ENCODE assay signal across 9 cellular contexts in the genomic region with DNA sequence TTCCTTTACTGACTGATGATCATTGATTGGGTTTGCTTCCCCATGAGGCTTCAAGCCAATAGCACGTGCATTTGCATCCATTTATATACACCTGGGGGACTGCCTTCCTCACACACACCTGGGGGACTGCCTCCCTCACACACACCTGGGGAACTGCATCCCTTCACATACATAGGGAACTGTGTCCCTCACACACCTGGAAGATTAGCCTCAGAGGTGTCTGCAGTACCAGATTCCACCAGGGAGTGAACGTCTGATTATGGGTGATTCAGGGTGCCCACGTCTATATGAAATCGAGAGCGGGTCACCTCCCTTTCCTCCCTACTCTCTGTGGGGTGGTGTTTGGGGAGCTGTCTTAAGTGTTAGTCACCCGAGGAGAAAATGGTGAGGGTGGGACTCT. TPM values are rescaled to one million over a fixed set of nuclear protein-coding genes. Genes with fewer than 3 reads are reported as not detected.
A peak's percentile ranks its signal among the peaks of the same experiment; 100 is the strongest.
DNase-seq lines count a peak whose midpoint lies in the region; ATAC-seq and TF ChIP-seq lines count a peak whose summit lies in the region.
"Had no signal": no experiment of that assay in that cellular context is flagged by ENCODE, and none has a peak within 500 bp of the region (broad histone marks: within the 10 kb centered on the region; RNA-seq: fewer than 3 reads in every experiment).

No MANE protein-coding gene starts in this region.

- H2BK5ac ChIP-seq in neuronal stem cell (ENCODE audit: low read length) = no peak overlapping the region

- H3K79me1 ChIP-seq in neuronal stem cell (ENCODE audit: low read depth, low read length) = peaks cover 15% of the 10 kb centered on the region

- no peak overlapping the region for H4K91ac ChIP-seq in neuronal stem cell (ENCODE audit: low read depth, low read length, poor library complexity)

- H3K27me3 ChIP-seq in DND-41 (ENCODE audit: insufficient read depth, low read length, poor library complexity) = no peaks in the 10 kb centered on the region
- no peaks in the 10 kb centered on the region for H3K27me3 ChIP-seq in neuronal stem cell (ENCODE audit: control insufficient read depth in 3 of 3, insufficient read depth in 3 of 3, low read depth in 1 of 3, low read length in 3 of 3)

- H2AK5ac ChIP-seq in neuronal stem cell (ENCODE audit: low read depth, low read length) = peak overlapping the region; percentile 41

- TF ChIP-seq CTCF in DND-41 (IDR thresholded peaks at IDR 0.05; ENCODE audit: borderline replicate concordance, extremely low read depth, low read length, poor library complexity, severe bottlenecking) (peak; percentile 38), NB4 (IDR thresholded peaks at IDR 0.05; ENCODE audit: low read depth, low read length) (no peak), choroid plexus epithelial cell (conservative IDR thresholded peaks at IDR 0.05; ENCODE audit: low read depth, low read length) (peak; percentile 20)

- DNase-seq in DND-41 = peak; percentile 40
- DNase-seq in NB4 (ENCODE audit: low read depth) = peak; percentile 21
- no peak for DNase-seq in choroid plexus epithelial cell (ENCODE audit: low read depth)
- DNase-seq in neuronal stem cell (ENCODE audit: low spot score) = no peak
- DNase-seq in Ammon's horn (ENCODE audit: low spot score) = no peak
- DNase-seq in pons (ENCODE audit: low spot score) = no peak
- DNase-seq in AML-193 (lab: John Stamatoyannopoulos, UW) = no peak

- no peak for ATAC-seq in DND-41 (ENCODE audit: insufficient read depth, low read depth)
- ATAC-seq in GM19397 (IDR thresholded peaks at IDR 0.05; ENCODE audit: unreplicated experiment) = no peak

- H2AFZ ChIP-seq in DND-41 (ENCODE audit: low read depth, low read length) = no peak overlapping the region
- no peak overlapping the region for H2AFZ ChIP-seq in neuronal stem cell (ENCODE audit: low read length)
- H2AFZ ChIP-seq: parathyroid adenoma had no signal

- H3K4me1 ChIP-seq in DND-41 (ENCODE audit: insufficient read depth, low read length) (peaks cover 100% of the 10 kb centered on the region), neuronal stem cell (ENCODE audit: control insufficient read depth in 2 of 2, insufficient read depth in 1 of 2, low read depth in 1 of 2, low read length in 2 of 2) (peaks cover 36 to 60% of the 10 kb centered on the region in 2 donors)
- H3K4me1 ChIP-seq: parathyroid adenoma had no signal

- H3K4me3 ChIP-seq in DND-41 (ENCODE audit: low read depth in 1 of 2, low read length in 2 of 2) = peak overlapping the region in 1 of 2 experiments; percentile 56; a peak in 2 of 4 replicates
- no peak overlapping the region for H3K4me3 ChIP-seq in NB4 (ENCODE audit: low read depth, low read length)
- no peak overlapping the region for H3K4me3 ChIP-seq in choroid plexus epithelial cell (ENCODE audit: low read depth, low read length)
- H3K4me3 ChIP-seq in neuronal stem cell (ENCODE audit: low read length in 2 of 2) = no peak overlapping the region

- no peak overlapping the region for H3K4ac ChIP-seq in neuronal stem cell (ENCODE audit: low read length)

- H3K27ac ChIP-seq in DND-41 (ENCODE audit: low read length) = peak overlapping the region; percentile 90
- H3K27ac ChIP-seq in neuronal stem cell (replicated peaks; ENCODE audit: low read length) = peak overlapping the region; percentile 10
- H3K27ac ChIP-seq: parathyroid adenoma had no signal

- H3K9me3 ChIP-seq in DND-41 (ENCODE audit: insufficient read depth, low read length, severe bottlenecking) (no peaks in the 10 kb centered on the region), neuronal stem cell (replicated peaks in 1 of 2; ENCODE audit: control insufficient read depth in 2 of 2, insufficient read depth in 1 of 2, low read depth in 1 of 2, low read length in 2 of 2) (peaks cover 0 to 7% of the 10 kb centered on the region in 2 donors)

- no peak overlapping the region for H2BK12ac ChIP-seq in neuronal stem cell (ENCODE audit: low read length)

- no peak overlapping the region for H4K8ac ChIP-seq in neuronal stem cell (ENCODE audit: low read depth, low read length)

- TF ChIP-seq POLR2A in NB4 (IDR thresholded peaks at IDR 0.05; ENCODE audit: extremely low read depth, insufficient read length) = no peak

- H3K14ac ChIP-seq in neuronal stem cell (ENCODE audit: low read length) = no peak overlapping the region

- no peak overlapping the region for H2BK120ac ChIP-seq in neuronal stem cell (ENCODE audit: low read depth, low read length)

- H3K23ac ChIP-seq in neuronal stem cell (ENCODE audit: low read depth, low read length, poor library complexity) = no peak overlapping the region

- peak overlapping the region; percentile 53 for H3K9ac ChIP-seq in DND-41 (ENCODE audit: low read depth, low read length)
- no peak overlapping the region for H3K9ac ChIP-seq in neuronal stem cell (ENCODE audit: low read depth, low read length, poor library complexity)
- H3K9ac ChIP-seq: parathyroid adenoma had no signal

- peaks cover 57% of the 10 kb centered on the region for H4K20me1 ChIP-seq in DND-41 (ENCODE audit: insufficient read depth, low read length)

- peaks cover 100% of the 10 kb centered on the region for H3K79me2 ChIP-seq in DND-41 (ENCODE audit: insufficient read depth, low read length)

- peak overlapping the region; percentile 76 for H3K4me2 ChIP-seq in DND-41 (ENCODE audit: insufficient read depth, low read length)
- H3K4me2 ChIP-seq in neuronal stem cell (ENCODE audit: insufficient read depth, low read length, poor library complexity, severe bottlenecking) = no peak overlapping the region

- peaks cover 78% of the 10 kb centered on the region for H3K36me3 ChIP-seq in DND-41 (ENCODE audit: insufficient read depth, low read length)
- peaks cover 11 to 15% of the 10 kb centered on the region in 2 donors for H3K36me3 ChIP-seq in neuronal stem cell (replicated peaks in 1 of 2; ENCODE audit: control insufficient read depth in 2 of 2, insufficient read depth in 2 of 2, low read length in 2 of 2)

- H2BK15ac ChIP-seq in neuronal stem cell (ENCODE audit: low read length) = no peak overlapping the region

- no CpG with 5 or more reads among the region's 6 CpGs for WGBS in neuronal stem cell (ENCODE audit: extremely low coverage in 2 of 2, insufficient read length in 2 of 2, insufficient replicate concordance in 1 of 2), 2 donors

- no peak overlapping the region for H3K18ac ChIP-seq in neuronal stem cell (ENCODE audit: low read length)

RNA-seq across cellular contexts. Expression of gene CD99, which starts 16.9 kb away (rescaled TPM):
- 460 TPM for polyA plus RNA-seq in neuronal stem cell (2013, experiment 1 of 2)
- 454 TPM for polyA plus RNA-seq in neuronal stem cell (2013, experiment 2 of 2)

RNA-seq across cellular contexts. Expression of gene XG, which starts 43.8 kb away (rescaled TPM):
- polyA plus RNA-seq in neuronal stem cell (2013, experiment 1 of 2) = not detected
- polyA plus RNA-seq in neuronal stem cell (2013, experiment 2 of 2) = 0.03 TPM

Comparison
In these comparisons a context has a peak if more than half of its experiments do, and no peak if none do; other contexts are left out.
1. DNase-seq: peak in DND-41 (single experiment) and NB4 (single experiment); none in choroid plexus epithelial cell (single experiment), neuronal stem cell (single experiment), Ammon's horn (single experiment), pons (single experiment) and AML-193 (0 of 2).